Comparison of ENCODE assay signal across 2 cellular contexts in the genomic region with DNA sequence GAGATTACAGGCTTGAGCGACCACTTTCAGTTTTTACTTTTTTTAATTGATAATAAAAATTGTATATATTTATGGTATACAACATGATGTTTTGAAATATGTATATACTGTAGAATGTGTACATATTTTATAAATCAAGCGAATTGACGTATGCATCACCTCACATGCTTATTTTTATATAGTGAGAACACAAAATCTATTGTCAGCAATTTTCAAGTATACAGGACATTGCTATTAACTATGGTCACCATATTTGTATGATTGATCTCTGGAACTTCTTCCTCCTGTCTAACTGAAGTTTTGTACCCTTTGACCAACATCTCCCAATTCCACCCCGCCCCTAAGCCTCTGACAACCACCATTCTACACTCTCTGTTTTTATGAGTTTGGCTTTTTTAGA.
TF ChIP-seq lines count a peak whose summit lies in the region.

No MANE protein-coding gene starts in this region.

TF ChIP-seq in A549, 52 proteins besides CTCF, POLR2A, EP300 and RAD21:
- TF ChIP-seq, protein P1, sequence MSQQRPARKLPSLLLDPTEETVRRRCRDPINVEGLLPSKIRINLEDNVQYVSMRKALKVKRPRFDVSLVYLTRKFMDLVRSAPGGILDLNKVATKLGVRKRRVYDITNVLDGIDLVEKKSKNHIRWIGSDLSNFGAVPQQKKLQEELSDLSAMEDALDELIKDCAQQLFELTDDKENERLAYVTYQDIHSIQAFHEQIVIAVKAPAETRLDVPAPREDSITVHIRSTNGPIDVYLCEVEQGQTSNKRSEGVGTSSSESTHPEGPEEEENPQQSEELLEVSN (IDR thresholded peaks at IDR 0.05; ENCODE audit: borderline replicate concordance, low read depth) = no peak
- peak; percentile 79 for TF ChIP-seq MAFK (IDR thresholded peaks at IDR 0.05; ENCODE audit: partially characterized antibody)

TF ChIP-seq in K562, 482 proteins besides CTCF, POLR2A, EP300 and RAD21 (continued from another document):
- TF ChIP-seq, protein P2, sequence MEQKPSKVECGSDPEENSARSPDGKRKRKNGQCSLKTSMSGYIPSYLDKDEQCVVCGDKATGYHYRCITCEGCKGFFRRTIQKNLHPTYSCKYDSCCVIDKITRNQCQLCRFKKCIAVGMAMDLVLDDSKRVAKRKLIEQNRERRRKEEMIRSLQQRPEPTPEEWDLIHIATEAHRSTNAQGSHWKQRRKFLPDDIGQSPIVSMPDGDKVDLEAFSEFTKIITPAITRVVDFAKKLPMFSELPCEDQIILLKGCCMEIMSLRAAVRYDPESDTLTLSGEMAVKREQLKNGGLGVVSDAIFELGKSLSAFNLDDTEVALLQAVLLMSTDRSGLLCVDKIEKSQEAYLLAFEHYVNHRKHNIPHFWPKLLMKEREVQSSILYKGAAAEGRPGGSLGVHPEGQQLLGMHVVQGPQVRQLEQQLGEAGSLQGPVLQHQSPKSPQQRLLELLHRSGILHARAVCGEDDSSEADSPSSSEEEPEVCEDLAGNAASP (IDR thresholded peaks at IDR 0.05) = no peak
- TF ChIP-seq NBN (IDR thresholded peaks at IDR 0.05; ENCODE audit: low read depth) = no peak
- peak; percentile 47; the same call in 1 of the 2 replicates for TF ChIP-seq C11orf30 (IDR thresholded peaks at IDR 0.05; ENCODE audit: low read depth)
- no peak for TF ChIP-seq CHD2 (IDR thresholded peaks at IDR 0.05; ENCODE audit: low read depth, low read length)
- TF ChIP-seq MAFF (IDR thresholded peaks at IDR 0.05; ENCODE audit: low read length) = peak; percentile 36; the same call in 1 of the 2 replicates
- no peak for TF ChIP-seq SMAD2 (IDR thresholded peaks at IDR 0.05; ENCODE audit: low read depth, low read length)
- 0 out of 2 replicates have a peak, but pooled peaks have one; percentile 18 for TF ChIP-seq MAFG (tag; conservative IDR thresholded peaks at IDR 0.05)
- TF ChIP-seq ZNF316 (IDR thresholded peaks at IDR 0.05) = peak; percentile 84
- TF ChIP-seq CBFB (CRISPR knock-in tag; IDR thresholded peaks at IDR 0.05) = no peak
- TF ChIP-seq, protein P3, sequence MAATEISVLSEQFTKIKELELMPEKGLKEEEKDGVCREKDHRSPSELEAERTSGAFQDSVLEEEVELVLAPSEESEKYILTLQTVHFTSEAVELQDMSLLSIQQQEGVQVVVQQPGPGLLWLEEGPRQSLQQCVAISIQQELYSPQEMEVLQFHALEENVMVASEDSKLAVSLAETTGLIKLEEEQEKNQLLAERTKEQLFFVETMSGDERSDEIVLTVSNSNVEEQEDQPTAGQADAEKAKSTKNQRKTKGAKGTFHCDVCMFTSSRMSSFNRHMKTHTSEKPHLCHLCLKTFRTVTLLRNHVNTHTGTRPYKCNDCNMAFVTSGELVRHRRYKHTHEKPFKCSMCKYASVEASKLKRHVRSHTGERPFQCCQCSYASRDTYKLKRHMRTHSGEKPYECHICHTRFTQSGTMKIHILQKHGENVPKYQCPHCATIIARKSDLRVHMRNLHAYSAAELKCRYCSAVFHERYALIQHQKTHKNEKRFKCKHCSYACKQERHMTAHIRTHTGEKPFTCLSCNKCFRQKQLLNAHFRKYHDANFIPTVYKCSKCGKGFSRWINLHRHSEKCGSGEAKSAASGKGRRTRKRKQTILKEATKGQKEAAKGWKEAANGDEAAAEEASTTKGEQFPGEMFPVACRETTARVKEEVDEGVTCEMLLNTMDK (IDR thresholded peaks at IDR 0.05; ENCODE audit: borderline replicate concordance, insufficient read depth, low read depth, low read length, poor library complexity, severe bottlenecking) = no peak
- no peak for TF ChIP-seq RBM22 (IDR thresholded peaks at IDR 0.05; ENCODE audit: low read depth, low read length, poor library complexity, severe bottlenecking)
